ENCODE assay signal across 1 cellular context in genomic region chr20:36305602-36306556, GRCh38.
TF ChIP-seq lines count a peak whose summit lies in the region.

Gene DLGAP4 (plus strand): TSS chr20:36306339. CDS start chr20:36431718, 125,379 bp downstream.

TF ChIP-seq in WTC11, 78 proteins besides CTCF, POLR2A, EP300 and RAD21 (continued from another document):
- TF ChIP-seq ZNF416 (CRISPR knock-in tag; IDR thresholded peaks at IDR 0.05) = 0 out of 2 replicates have a peak, but pooled peaks have one; percentile 62
- TF ChIP-seq ZNF671 (CRISPR knock-in tag; IDR thresholded peaks at IDR 0.05) = no peak
- no peak for TF ChIP-seq ZNF317 (CRISPR knock-in tag; IDR thresholded peaks at IDR 0.05; ENCODE audit: borderline replicate concordance, low read depth)
- TF ChIP-seq KAT7 (CRISPR knock-in tag; IDR thresholded peaks at IDR 0.05; ENCODE audit: borderline replicate concordance) = no peak
- TF ChIP-seq FOXP4 (CRISPR knock-in tag; IDR thresholded peaks at IDR 0.05) = no peak
- TF ChIP-seq JAZF1 (CRISPR knock-in tag; IDR thresholded peaks at IDR 0.05) = no peak
- TF ChIP-seq ZNF423 (CRISPR knock-in tag; IDR thresholded peaks at IDR 0.05) = no peak
- TF ChIP-seq ZBTB43 (CRISPR knock-in tag; IDR thresholded peaks at IDR 0.05) = no peak
- TF ChIP-seq CBFB (CRISPR knock-in tag; IDR thresholded peaks at IDR 0.05; ENCODE audit: low read depth) = no peak
- no peak for TF ChIP-seq ATF6 (CRISPR knock-in tag; IDR thresholded peaks at IDR 0.05)
- TF ChIP-seq SMAD4 (CRISPR knock-in tag; IDR thresholded peaks at IDR 0.05) = no peak
- no peak for TF ChIP-seq ATF2 (CRISPR knock-in tag; IDR thresholded peaks at IDR 0.05; ENCODE audit: borderline replicate concordance, low read depth)
